In genomic region chr2:238439093-238439849, GRCh38 we compare ENCODE assay signal across 8 cellular contexts. TPM values are rescaled to one million over a fixed set of nuclear protein-coding genes. Genes with fewer than 3 reads are reported as not detected.
A peak's percentile ranks its signal among the peaks of the same experiment; 100 is the strongest.
DNase-seq lines count a peak whose midpoint lies in the region; ATAC-seq lines count a peak whose summit lies in the region.

No MANE protein-coding gene starts in this region.

- H3K36me3 Mint-ChIP-seq in activated naive CD8-positive, alpha-beta T cell treated with anti-CD3 and anti-CD28 coated beads for 36 hours, result peaks cover 39% of the 10 kb centered on the region

- no peaks in the 10 kb centered on the region for H3K27me3 Mint-ChIP-seq in activated naive CD8-positive, alpha-beta T cell treated with anti-CD3 and anti-CD28 coated beads for 36 hours

- peak; percentile 98 for DNase-seq in NCI-H460 (ENCODE audit: extremely low read depth, low read depth)
- peak; percentile 62 for DNase-seq in activated naive CD8-positive, alpha-beta T cell treated with anti-CD3 and anti-CD28 coated beads for 36 hours
- peak; percentile 63 for DNase-seq in left lobe of liver (ENCODE audit: low spot score)
- DNase-seq in stimulated activated CD8-positive, alpha-beta memory T cell treated with anti-CD3 and anti-CD28 coated beads, Interleukin-7, amount 100 ng/mL, for 48 hours (ENCODE audit: extremely low read depth in 1 of 2, low read depth in 1 of 2), result peak; percentile 28 to 58
- DNase-seq in occipital lobe (lab: John Stamatoyannopoulos, UW), result no peak
- no peak for DNase-seq in NCI-H2196 treated with DMSO at 0.1 percent for 48 hours (lab: John Stamatoyannopoulos, UW; ENCODE audit: unreplicated experiment)

- H3K4me3 Mint-ChIP-seq in activated naive CD8-positive, alpha-beta T cell treated with anti-CD3 and anti-CD28 coated beads for 36 hours, result no peak overlapping the region

- peaks cover 58% of the 10 kb centered on the region for H3K4me1 Mint-ChIP-seq in activated naive CD8-positive, alpha-beta T cell treated with anti-CD3 and anti-CD28 coated beads for 36 hours

- H3K27ac Mint-ChIP-seq in activated naive CD8-positive, alpha-beta T cell treated with anti-CD3 and anti-CD28 coated beads for 36 hours, result peak overlapping the region; percentile 82

- H3K9me3 Mint-ChIP-seq in activated naive CD8-positive, alpha-beta T cell treated with anti-CD3 and anti-CD28 coated beads for 36 hours, result no peaks in the 10 kb centered on the region

- ATAC-seq in left lobe of liver (peak; percentile 75), HG02973 (IDR thresholded peaks at IDR 0.05; ENCODE audit: unreplicated experiment) (no peak), HG03520 (IDR thresholded peaks at IDR 0.05; ENCODE audit: unreplicated experiment) (no peak)

RNA-seq across cellular contexts. Expression of gene ASB1, which starts 12.5 kb away (rescaled TPM):
- total RNA-seq in NCI-H460 (2014; rRNA removed; shearing (Covaris generic)), result 36.7 and 40.4 TPM in 2 replicates
- 37.6 and 41.0 TPM in 2 replicates for polyA plus RNA-seq in NCI-H460 (2014; cell fraction: nucleus; rRNA removed)
- total RNA-seq in activated naive CD8-positive, alpha-beta T cell treated with anti-CD3 and anti-CD28 coated beads for 36 hours, result 10 to 100 TPM; 40.2 to 47.0 TPM
- total RNA-seq in left lobe of liver, result 10.0 TPM
- total RNA-seq in occipital lobe, result 17.8 TPM

Comparison
In these comparisons a context has a peak if more than half of its experiments do, and no peak if none do; other contexts are left out.
1. DNase-seq: peak in NCI-H460 (single experiment), activated naive CD8-positive, alpha-beta T cell treated with anti-CD3 and anti-CD28 coated beads for 36 hours (single experiment), left lobe of liver (single experiment) and stimulated activated CD8-positive, alpha-beta memory T cell treated with anti-CD3 and anti-CD28 coated beads, Interleukin-7, amount 100 ng/mL, for 48 hours (2 of 2); none in occipital lobe (single experiment) and NCI-H2196 treated with DMSO at 0.1 percent for 48 hours (single experiment).